In the genomic region with DNA sequence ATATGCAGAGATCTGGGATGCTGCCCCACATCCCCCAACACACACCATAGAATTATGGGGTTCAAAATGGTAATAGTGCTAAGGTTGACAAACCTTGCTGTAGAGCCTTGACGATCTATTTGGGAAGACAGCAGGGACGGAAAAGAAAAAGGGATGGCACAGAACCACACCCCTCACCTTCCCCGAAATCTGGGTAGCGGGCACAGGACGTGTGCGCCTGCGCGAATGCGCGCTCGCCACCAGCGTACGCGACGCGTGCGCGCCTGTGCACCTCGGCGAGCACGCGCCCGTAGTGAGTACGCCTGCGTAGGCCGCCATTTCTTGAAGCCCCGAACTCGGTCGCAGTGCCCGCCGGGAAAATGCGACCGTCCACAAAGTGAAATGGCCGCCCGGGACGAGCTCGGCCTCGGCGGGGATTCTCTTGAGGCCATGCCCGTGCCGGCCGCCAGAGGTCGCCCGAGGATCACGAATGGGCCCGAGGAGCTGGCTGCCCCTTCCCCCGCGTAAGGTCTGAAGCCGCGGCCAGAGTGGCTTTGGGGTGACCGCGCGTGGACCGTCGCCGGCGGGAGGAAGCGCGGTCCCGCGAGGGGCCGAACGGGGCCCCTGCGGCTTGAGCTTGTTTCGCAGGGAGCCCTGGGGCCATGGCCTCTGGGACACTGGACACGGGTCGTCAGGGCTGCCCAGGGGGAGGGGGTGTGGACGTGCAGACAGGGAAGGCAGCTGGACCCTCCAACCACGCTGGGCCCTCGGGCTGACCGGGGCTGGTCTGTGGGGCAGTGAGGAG, we compare ENCODE assay signal across 1 cellular context.
A peak's percentile ranks its signal among the peaks of the same experiment; 100 is the strongest.
TF ChIP-seq lines count a peak whose summit lies in the region.

No MANE protein-coding gene starts in this region.

TF ChIP-seq in H1, 55 proteins besides CTCF, POLR2A, EP300 and RAD21:
- TF ChIP-seq SAP30 (IDR thresholded peaks at IDR 0.05; ENCODE audit: insufficient read depth, insufficient replicate concordance, low read length) (no peak), CREB1 (IDR thresholded peaks at IDR 0.05) (peak; percentile 40), YY1 (IDR thresholded peaks at IDR 0.05; ENCODE audit: low read depth, low read length) (peak; percentile 98), KDM5A (IDR thresholded peaks at IDR 0.05; ENCODE audit: low read length) (no peak; the same call in 1 of the 2 replicates), CBX5 (IDR thresholded peaks at IDR 0.05; ENCODE audit: low read depth, low read length) (no peak), TAF1 (IDR thresholded peaks at IDR 0.05; ENCODE audit: low read depth, low read length) (no peak), RXRA (IDR thresholded peaks at IDR 0.05; ENCODE audit: insufficient read depth, low read depth, low read length) (no peak), ASH2L (IDR thresholded peaks at IDR 0.05; ENCODE audit: low read length) (peak; percentile 36), NRF1 (IDR thresholded peaks at IDR 0.05; ENCODE audit: low read depth, low read length) (peak; percentile 46), SIN3A (conservative IDR thresholded peaks at IDR 0.05 in 1 of 2, IDR thresholded peaks at IDR 0.05 in 1 of 2; ENCODE audit: low read depth in 1 of 2, low read length in 2 of 2) (0 out of 4 replicates have a peak, but pooled peaks of 1 of the 2 experiments have one; percentile 22), RNF2 (IDR thresholded peaks at IDR 0.05; ENCODE audit: borderline replicate concordance, low read depth, low read length, missing control alignments, poor library complexity, severe bottlenecking) (no peak), SUZ12 (IDR thresholded peaks at IDR 0.05; ENCODE audit: low read length) (no peak), BACH1 (IDR thresholded peaks at IDR 0.05; ENCODE audit: low read length) (0 out of 2 replicates have a peak, but pooled peaks have one; percentile 38), TBP (IDR thresholded peaks at IDR 0.05; ENCODE audit: low read depth, low read length) (no peak), CHD1 (IDR thresholded peaks at IDR 0.05; ENCODE audit: low read depth, low read length) (no peak), SP4 (IDR thresholded peaks at IDR 0.05; ENCODE audit: low read length) (no peak), TEAD4 (IDR thresholded peaks at IDR 0.05; ENCODE audit: low read depth, low read length) (peak; percentile 77), POU5F1 (IDR thresholded peaks at IDR 0.05; ENCODE audit: low read depth, low read length) (no peak), POLR2AphosphoS5 (IDR thresholded peaks at IDR 0.05; ENCODE audit: low read depth, low read length) (peak; percentile 51; the same call in 1 of the 2 replicates), KDM4A (IDR thresholded peaks at IDR 0.05; ENCODE audit: low read depth, low read length, severe bottlenecking) (peak; percentile 37), ZNF274 (IDR thresholded peaks at IDR 0.05; ENCODE audit: borderline replicate concordance, extremely low read depth, low read length) (no peak)
- TF ChIP-seq, protein P1, sequence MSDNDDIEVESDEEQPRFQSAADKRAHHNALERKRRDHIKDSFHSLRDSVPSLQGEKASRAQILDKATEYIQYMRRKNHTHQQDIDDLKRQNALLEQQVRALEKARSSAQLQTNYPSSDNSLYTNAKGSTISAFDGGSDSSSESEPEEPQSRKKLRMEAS (IDR thresholded peaks at IDR 0.05) = peak; percentile 9; the same call in 1 of the 2 replicates
